ENCODE assay signal across 2 cellular contexts in genomic region chr6:41578714-41579610, GRCh38.
TF ChIP-seq lines count a peak whose summit lies in the region.

No MANE protein-coding gene starts in this region.

TF ChIP-seq in IMR-90, 13 proteins besides CTCF, POLR2A, EP300 and RAD21:
- TF ChIP-seq USF2 (IDR thresholded peaks at IDR 0.05; ENCODE audit: low read depth, low read length), result no peak

TF ChIP-seq in GM12878, 131 proteins besides CTCF, POLR2A, EP300 and RAD21:
- TF ChIP-seq HSF1 (IDR thresholded peaks at IDR 0.05; ENCODE audit: low read depth, low read length), result no peak
- no peak for TF ChIP-seq ZNF687 (IDR thresholded peaks at IDR 0.05)
- TF ChIP-seq MTA3 (IDR thresholded peaks at IDR 0.05; ENCODE audit: borderline replicate concordance, low read length), result no peak
- no peak for TF ChIP-seq ZBED1 (IDR thresholded peaks at IDR 0.05; ENCODE audit: borderline replicate concordance)
- no peak for TF ChIP-seq E2F4 (IDR thresholded peaks at IDR 0.05; ENCODE audit: low read depth, low read length)
- no peak for TF ChIP-seq BMI1 (IDR thresholded peaks at IDR 0.05; ENCODE audit: borderline replicate concordance)
- no peak for TF ChIP-seq BHLHE40 (IDR thresholded peaks at IDR 0.05; ENCODE audit: borderline replicate concordance in 1 of 2, low read depth in 2 of 2, low read length in 1 of 2)
- no peak for TF ChIP-seq SUZ12 (IDR thresholded peaks at IDR 0.05; ENCODE audit: unreplicated experiment)
- no peak for TF ChIP-seq SP1 (IDR thresholded peaks at IDR 0.05; ENCODE audit: low read depth, low read length)
- TF ChIP-seq TBL1XR1 (IDR thresholded peaks at IDR 0.05; ENCODE audit: low read depth, low read length), result no peak
